In the genomic region with DNA sequence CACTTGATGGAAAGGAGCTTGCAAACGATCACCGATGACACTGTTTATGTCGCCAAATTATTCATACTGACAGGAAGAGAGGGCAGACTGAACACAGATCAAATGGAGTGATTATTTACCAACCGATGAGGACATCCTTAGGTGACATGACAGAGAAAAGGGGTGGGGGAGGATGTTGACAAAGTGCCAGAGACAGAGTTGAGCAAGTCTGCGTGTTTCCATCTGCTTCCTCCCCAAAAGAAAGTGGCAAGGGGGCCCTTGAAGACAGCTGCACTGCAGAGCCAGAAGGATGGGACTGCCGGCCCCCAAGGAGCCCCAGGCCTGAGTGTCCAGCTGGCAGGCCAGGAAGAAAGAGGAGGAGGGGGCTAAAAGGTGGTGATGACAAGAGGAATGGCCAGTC, we compare ENCODE assay signal across 13 cellular contexts.
DNase-seq lines count a peak whose midpoint lies in the region; ATAC-seq and TF ChIP-seq lines count a peak whose summit lies in the region.
"Had no signal": no experiment of that assay in that cellular context is flagged by ENCODE, and none has a peak within 500 bp of the region (broad histone marks: within the 10 kb centered on the region; RNA-seq: fewer than 3 reads in every experiment).

No MANE protein-coding gene starts in this region.

- ATAC-seq in DND-41 (ENCODE audit: insufficient read depth, low read depth): 0 out of 3 replicates have a peak, but pooled peaks have one; percentile 22
- ATAC-seq in HG03571 (IDR thresholded peaks at IDR 0.05; ENCODE audit: unreplicated experiment): no peak
- ATAC-seq: heart right ventricle; stimulated activated memory B cell treated with anti-CD40 and anti-IgM and Interleukin-4, amounts not matched to agents 10 μg/mL and 1 μg/mL and 100 μg/mL, for 72 hours had no signal

- intact Hi-C loops in ascending aorta (cut with DNase I): no loop called here

- no peak overlapping the region for H2AFZ ChIP-seq in DND-41 (ENCODE audit: low read depth, low read length)

- H3K79me2 ChIP-seq in DND-41 (ENCODE audit: insufficient read depth, low read length): no peaks in the 10 kb centered on the region

- H3K4me1 ChIP-seq in BLaER1 treated with 17β-estradiol and CSF1 and Interleukin-3, amounts not matched to agents 10 nM and 100 nM: peaks cover 44 to 91% (median 70%) of the 10 kb centered on the region in 10 experiments
- H3K4me1 ChIP-seq in DND-41 (ENCODE audit: insufficient read depth, low read length) (peaks cover 9% of the 10 kb centered on the region), ascending aorta (no peaks in the 10 kb centered on the region)
- H3K4me1 ChIP-seq: heart right ventricle, SJSA1 had no signal

- H4K20me1 ChIP-seq in BLaER1 treated with 17β-estradiol and CSF1 and Interleukin-3, amounts not matched to agents 10 nM and 100 nM: no peaks in the 10 kb centered on the region
- no peaks in the 10 kb centered on the region for H4K20me1 ChIP-seq in DND-41 (ENCODE audit: insufficient read depth, low read length)

- no peaks in the 10 kb centered on the region for H3K36me3 ChIP-seq in BLaER1 treated with 17β-estradiol and CSF1 and Interleukin-3, amounts not matched to agents 10 nM and 100 nM
- H3K36me3 ChIP-seq in DND-41 (ENCODE audit: insufficient read depth, low read length) (no peaks in the 10 kb centered on the region), ascending aorta (no peaks in the 10 kb centered on the region)
- H3K36me3 ChIP-seq: heart right ventricle, SJSA1 had no signal

- H3K27ac ChIP-seq in BLaER1 treated with 17β-estradiol and CSF1 and Interleukin-3, amounts not matched to agents 10 nM and 100 nM: peak overlapping the region in 9 of 11 experiments; percentile 67 to 96 (median 88); a peak in 18 of 22 replicates
- H3K27ac ChIP-seq in DND-41 (ENCODE audit: low read length): no peak overlapping the region
- H3K27ac ChIP-seq in ascending aorta: no peak overlapping the region
- H3K27ac ChIP-seq: heart right ventricle, SJSA1 had no signal

- no peak for TF ChIP-seq CTCF in DND-41 (IDR thresholded peaks at IDR 0.05; ENCODE audit: borderline replicate concordance, extremely low read depth, low read length, poor library complexity, severe bottlenecking)
- TF ChIP-seq CTCF in ascending aorta (IDR thresholded peaks at IDR 0.05): no peak

- DNase-seq in DND-41 (peak; percentile 24), NOMO-1 (lab: John Stamatoyannopoulos, UW; ENCODE audit: unreplicated experiment in 2 of 2) (peak; percentile 15 to 55), activated T-helper 1 cell treated with Interleukin-2 at 50 U/mL for 16 hours (ENCODE audit: low read depth) (peak; percentile 18), pons (ENCODE audit: low spot score) (no peak), ascending aorta (ENCODE audit: low spot score in 2 of 2) (no peak), NCI-H526 treated with DMSO at 0.1 percent for 48 hours (lab: John Stamatoyannopoulos, UW) (no peak)
- DNase-seq: activated CD8-positive, alpha-beta memory T cell treated with anti-CD3 and anti-CD28 coated beads, Interleukin-2, amount 50 U/mL, for 48 hours; heart right ventricle; Kasumi-1 had no signal

- peak overlapping the region; percentile 74 to 97 (median 84) for H3K4me2 ChIP-seq in BLaER1 treated with 17β-estradiol and CSF1 and Interleukin-3, amounts not matched to agents 10 nM and 100 nM
- H3K4me2 ChIP-seq in DND-41 (ENCODE audit: insufficient read depth, low read length): no peak overlapping the region

- H3K9ac ChIP-seq in BLaER1 treated with 17β-estradiol and CSF1 and Interleukin-3, amounts not matched to agents 10 nM and 100 nM: peak overlapping the region in 9 of 11 experiments; percentile 52 to 84 (median 76); a peak in 17 of 22 replicates
- no peak overlapping the region for H3K9ac ChIP-seq in DND-41 (ENCODE audit: low read depth, low read length)

- H3K27me3 ChIP-seq in BLaER1 treated with 17β-estradiol and CSF1 and Interleukin-3, amounts not matched to agents 10 nM and 100 nM: no peaks in the 10 kb centered on the region
- H3K27me3 ChIP-seq in DND-41 (ENCODE audit: insufficient read depth, low read length, poor library complexity) (peaks cover 11% of the 10 kb centered on the region), ascending aorta (no peaks in the 10 kb centered on the region)

- H3K4me3 ChIP-seq in BLaER1 treated with 17β-estradiol and CSF1 and Interleukin-3, amounts not matched to agents 10 nM and 100 nM: peak overlapping the region in 6 of 10 experiments; percentile 8 to 28 (median 20); a peak in 4 of 20 replicates
- H3K4me3 ChIP-seq in DND-41 (ENCODE audit: low read depth in 1 of 2, low read length in 2 of 2) (no peak overlapping the region), ascending aorta (no peak overlapping the region)
- H3K4me3 ChIP-seq: heart right ventricle, SJSA1 had no signal

- H3K9me3 ChIP-seq in BLaER1 treated with 17β-estradiol and CSF1 and Interleukin-3, amounts not matched to agents 10 nM and 100 nM (replicated peaks in 1 of 11): 0 out of 22 replicates have a peak, but pooled peaks cover 0 to 6% (median 0%) of the 10 kb centered on the region in 11 experiments
- H3K9me3 ChIP-seq in DND-41 (ENCODE audit: insufficient read depth, low read length, severe bottlenecking) (no peaks in the 10 kb centered on the region), ascending aorta (no peaks in the 10 kb centered on the region)
- H3K9me3 ChIP-seq: SJSA1 had no signal

Comparison
In these comparisons a context has a peak if more than half of its experiments do, and no peak if none do; other contexts are left out.
1. H3K27ac ChIP-seq: peak in BLaER1 treated with 17β-estradiol and CSF1 and Interleukin-3, amounts not matched to agents 10 nM and 100 nM (9 of 11); none in DND-41 (single experiment) and ascending aorta (0 of 2).
2. H3K4me3 ChIP-seq: peak in BLaER1 treated with 17β-estradiol and CSF1 and Interleukin-3, amounts not matched to agents 10 nM and 100 nM (6 of 10); none in DND-41 (0 of 2) and ascending aorta (0 of 2).
3. DNase-seq: peak in DND-41 (single experiment), NOMO-1 (2 of 2) and activated T-helper 1 cell treated with Interleukin-2 at 50 U/mL for 16 hours (single experiment); none in pons (single experiment), ascending aorta (0 of 2) and NCI-H526 treated with DMSO at 0.1 percent for 48 hours (single experiment).